ENCODE assay signal across 13 cellular contexts in genomic region chr6:189676-190075, GRCh38.
DNase-seq lines count a peak whose midpoint lies in the region; ATAC-seq, FAIRE-seq and TF ChIP-seq lines count a peak whose summit lies in the region.
"Had no signal": no experiment of that assay in that cellular context is flagged by ENCODE, and none has a peak within 500 bp of the region (broad histone marks: within the 10 kb centered on the region; RNA-seq: fewer than 3 reads in every experiment).

No MANE protein-coding gene starts in this region.

- H3K9me3 Mint-ChIP-seq in T-cell (no peaks in the 10 kb centered on the region), natural killer cell (no peaks in the 10 kb centered on the region)
- H3K9me3 Mint-ChIP-seq: H9, WTC11 had no signal

- CTCF ChIA-PET in T-cell (lab: Charles Lee) = interaction anchor here (1.1 to 1.4 kb wide), 4 partner anchors 123 to 518 kb away, joined by 3 to 5 read pairs (median 3); no protein-coding TSS in a partner anchor

- no peak for TF ChIP-seq CTCF in natural killer cell (IDR thresholded peaks at IDR 0.05)

- peaks cover 41 to 49% (median 43%) of the 10 kb centered on the region in 3 donors for H3K4me1 Mint-ChIP-seq in T-cell
- peaks cover 11 to 33% of the 10 kb centered on the region in 2 donors for H3K4me1 Mint-ChIP-seq in natural killer cell
- H3K4me1 Mint-ChIP-seq: WTC11 had no signal

- peak; percentile 3 for ATAC-seq in GM18858 (IDR thresholded peaks at IDR 0.05; ENCODE audit: unreplicated experiment)
- peak; percentile 3 for ATAC-seq in GM21515 (IDR thresholded peaks at IDR 0.05; ENCODE audit: unreplicated experiment)
- no peak for ATAC-seq in T-cell (replicated peaks in 1 of 4)
- no peak for ATAC-seq in natural killer cell

- peak overlapping the region; percentile 72 to 75 for H3K27ac Mint-ChIP-seq in T-cell
- peak overlapping the region; percentile 12 to 76 for H3K27ac Mint-ChIP-seq in natural killer cell
- H3K27ac Mint-ChIP-seq: WTC11 had no signal

- H3K36me3 Mint-ChIP-seq in T-cell = no peaks in the 10 kb centered on the region
- H3K36me3 Mint-ChIP-seq in natural killer cell = no peaks in the 10 kb centered on the region
- H3K36me3 Mint-ChIP-seq: WTC11 had no signal

- POLR2A ChIA-PET in T-cell (lab: Charles Lee) = no interaction called here

- FAIRE-seq in GM12892 (lab: Jason Lieb, UNC) = no peak
- FAIRE-seq: kidney had no signal

- TF ChIP-seq POLR2A in GM12892 (IDR thresholded peaks at IDR 0.05; ENCODE audit: low read depth, low read length) = no peak

- DNase-seq in T-cell (no peak), natural killer cell (no peak), NCI-H82 treated with DMSO at 0.1 percent for 48 hours (lab: John Stamatoyannopoulos, UW; ENCODE audit: unreplicated experiment) (no peak), occipital lobe (lab: John Stamatoyannopoulos, UW) (no peak), GM12892 (ENCODE audit: insufficient read length) (no peak)
- DNase-seq: DMS 273 treated with DMSO at 0.1 percent for 48 hours, foreskin fibroblast, H9, kidney, NCI-H2227 treated with DMSO at 0.1 percent for 48 hours had no signal

- intact Hi-C loops in natural killer cell (cut with micrococcal nuclease) = loop anchor here (1.0 to 5.0 kb wide), 2 partner anchors 103 to 220 kb away; partner anchors contain the start of gene DUSP22

- H3K27me3 Mint-ChIP-seq in T-cell (no peaks in the 10 kb centered on the region), natural killer cell (ENCODE audit: low read depth in 2 of 2) (no peaks in the 10 kb centered on the region)

- H3K4me3 Mint-ChIP-seq in T-cell (no peak overlapping the region), natural killer cell (no peak overlapping the region)
- H3K4me3 Mint-ChIP-seq: H9, WTC11 had no signal

Comparison
In these comparisons a context has a peak if more than half of its experiments do, and no peak if none do; other contexts are left out.
1. ATAC-seq: peak in GM18858 (single experiment) and GM21515 (single experiment); none in T-cell (0 of 4) and natural killer cell (0 of 3).